17 cellular contexts compared by ENCODE assay signal in genomic region chr1:70090875-70091274, GRCh38.
DNase-seq lines count a peak whose midpoint lies in the region; ATAC-seq and TF ChIP-seq lines count a peak whose summit lies in the region.
"Had no signal": no experiment of that assay in that cellular context is flagged by ENCODE, and none has a peak within 500 bp of the region (broad histone marks: within the 10 kb centered on the region; RNA-seq: fewer than 3 reads in every experiment).

No MANE protein-coding gene starts in this region.

- H2AFZ ChIP-seq in PC-9: no peak overlapping the region

- POLR2A ChIA-PET in PC-9 (lab: Charles Lee; ENCODE audit: unreplicated experiment): interaction anchor here (0.7 kb wide), 1 partner anchor 1903 kb away, joined by 7 read pairs; no protein-coding TSS in a partner anchor

- H3K9me2 ChIP-seq in PC-9 (ENCODE audit: insufficient read depth): no peaks in the 10 kb centered on the region; the same call in 1 of the 2 replicates

- H3K9me3 ChIP-seq in PC-9 (ENCODE audit: insufficient read depth, low read depth) (no peaks in the 10 kb centered on the region; the same call in 1 of the 2 replicates), ovary (no peaks in the 10 kb centered on the region), gastrocnemius medialis (no peaks in the 10 kb centered on the region)
- H3K9me3 ChIP-seq: BLaER1, esophagus squamous epithelium, psoas muscle, upper lobe of right lung had no signal

- intact Hi-C loops in PC-9 (cut with micrococcal nuclease; ENCODE audit: unreplicated experiment): no loop called here
- intact Hi-C loops in ovary (cut with DNase I): no loop called here
- intact Hi-C loops in gastrocnemius medialis (cut with DNase I; ENCODE audit: low total_unique reads): no loop called here

- no TSS peak for BruUV-seq in PC-9 (replicated peaks; lab: Mats Ljungman, UMichigan)

- H3K4me2 ChIP-seq in PC-9: peak overlapping the region; percentile 29
- H3K4me2 ChIP-seq: BLaER1 had no signal

- 88 to 97% (median 89%) methylated on average over 2 of the region's 2 CpGs for WGBS in ovary, 3 donors

- H3K4me1 ChIP-seq in PC-9 (replicated peaks; ENCODE audit: insufficient read depth): peaks cover 13% of the 10 kb centered on the region
- H3K4me1 ChIP-seq in ovary (ENCODE audit: insufficient read depth): no peaks in the 10 kb centered on the region
- no peaks in the 10 kb centered on the region for H3K4me1 ChIP-seq in gastrocnemius medialis
- H3K4me1 ChIP-seq: BLaER1, esophagus squamous epithelium, psoas muscle, upper lobe of right lung had no signal

- H3K4me3 ChIP-seq in PC-9 (no peak overlapping the region), ovary (no peak overlapping the region), gastrocnemius medialis (no peak overlapping the region)
- H3K4me3 ChIP-seq: BLaER1, esophagus squamous epithelium, psoas muscle, upper lobe of right lung had no signal

- in situ Hi-C loops in gastrocnemius medialis (cut with MboI; ENCODE audit: low sequenced_read_pairs in 4 of 4): no loop called here

- H4K20me1 ChIP-seq in PC-9 (ENCODE audit: insufficient read depth): no peaks in the 10 kb centered on the region
- H4K20me1 ChIP-seq: BLaER1 had no signal

- CTCF ChIA-PET in PC-9 (lab: Charles Lee): no interaction called here

- H3K27ac ChIP-seq in PC-9: no peak overlapping the region
- H3K27ac ChIP-seq in ovary: no peak overlapping the region
- H3K27ac ChIP-seq in gastrocnemius medialis: no peak overlapping the region
- H3K27ac ChIP-seq: BLaER1, esophagus squamous epithelium, psoas muscle, upper lobe of right lung had no signal

- peaks cover 3% of the 10 kb centered on the region for H3F3A ChIP-seq in PC-9 (ENCODE audit: insufficient read depth, low read depth)

- TF ChIP-seq POLR2A in ovary (IDR thresholded peaks at IDR 0.05): no peak
- no peak for TF ChIP-seq POLR2A in gastrocnemius medialis (IDR thresholded peaks at IDR 0.05)

- no peak for TF ChIP-seq CTCF in PC-9 (conservative IDR thresholded peaks at IDR 0.05)
- no peak for TF ChIP-seq CTCF in ovary (IDR thresholded peaks at IDR 0.05)
- no peak for TF ChIP-seq CTCF in gastrocnemius medialis (IDR thresholded peaks at IDR 0.05 in 4 of 5, conservative IDR thresholded peaks at IDR 0.05 in 1 of 5)

- H3K79me2 ChIP-seq in PC-9 (ENCODE audit: low read depth): no peaks in the 10 kb centered on the region

- H3K27me3 ChIP-seq in PC-9 (ENCODE audit: insufficient read depth, low read depth) (no peaks in the 10 kb centered on the region), ovary (no peaks in the 10 kb centered on the region), gastrocnemius medialis (no peaks in the 10 kb centered on the region)
- H3K27me3 ChIP-seq: BLaER1, esophagus squamous epithelium, upper lobe of right lung had no signal

- H3K36me3 ChIP-seq in PC-9 (ENCODE audit: low read depth) (no peaks in the 10 kb centered on the region), ovary (no peaks in the 10 kb centered on the region), gastrocnemius medialis (no peaks in the 10 kb centered on the region)
- H3K36me3 ChIP-seq: BLaER1, esophagus squamous epithelium, upper lobe of right lung had no signal

- no peak for TF ChIP-seq EP300 in ovary (IDR thresholded peaks at IDR 0.05)

- DNase-seq in EL: peak; percentile 92
- DNase-seq in PC-9: peak; percentile 8 to 65
- DNase-seq in dedifferentiated amniotic fluid mesenchymal stem cell (ENCODE audit: extremely low spot score): peak; percentile 72
- peak; percentile 60 for DNase-seq in non-pigmented ciliary epithelial cell (ENCODE audit: low read depth)
- no peak for DNase-seq in ovary
- DNase-seq in germinal center (ENCODE audit: low spot score): no peak
- no peak for DNase-seq in gastrocnemius medialis
- no peak for DNase-seq in DMS79 (lab: John Stamatoyannopoulos, UW)
- DNase-seq: activated naive CD4-positive, alpha-beta T cell treated with Interleukin-2 at 50 U/mL for 16 hours; esophagus squamous epithelium; NCI-H187; NCI-H774; psoas muscle; SIG-M5; stimulated activated CD4-positive, alpha-beta T cell treated with anti-CD3 and anti-CD28 coated beads, Interleukin-2, amount 100 ng/mL, for 48 hours; upper lobe of right lung had no signal

- ATAC-seq in gastrocnemius medialis: no peak
- ATAC-seq: psoas muscle, upper lobe of right lung had no signal

Comparison
In these comparisons a context has a peak if more than half of its experiments do, and no peak if none do; other contexts are left out.
1. DNase-seq: peak in EL (single experiment), PC-9 (2 of 2), dedifferentiated amniotic fluid mesenchymal stem cell (single experiment) and non-pigmented ciliary epithelial cell (single experiment); none in ovary (0 of 5), germinal center (single experiment), gastrocnemius medialis (0 of 2) and DMS79 (single experiment).